14 cellular contexts compared by ENCODE assay signal in the genomic region with DNA sequence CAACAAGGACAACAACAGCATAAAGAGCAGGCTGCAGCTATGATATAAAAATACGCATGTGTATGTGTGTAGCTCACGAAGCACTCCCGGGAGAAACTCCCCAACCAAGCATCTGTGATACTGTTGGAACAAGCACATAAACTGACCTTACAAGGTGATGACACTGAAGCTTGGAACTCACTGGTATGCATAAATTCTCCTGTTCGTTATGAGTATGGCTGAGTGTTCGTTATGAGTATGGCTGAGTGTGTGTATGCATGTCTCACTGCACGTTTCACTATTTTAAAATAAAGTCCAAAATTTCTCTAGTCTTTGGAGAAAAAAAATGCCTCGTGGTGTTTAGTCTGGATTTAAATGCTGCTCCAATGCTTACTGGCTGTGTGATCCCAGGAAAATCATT.
DNase-seq lines count a peak whose midpoint lies in the region; ATAC-seq and TF ChIP-seq lines count a peak whose summit lies in the region.
"Had no signal": no experiment of that assay in that cellular context is flagged by ENCODE, and none has a peak within 500 bp of the region (broad histone marks: within the 10 kb centered on the region; RNA-seq: fewer than 3 reads in every experiment).

No MANE protein-coding gene starts in this region.

- H3K56ac ChIP-seq in IMR-90 (ENCODE audit: extremely low read depth, insufficient read depth, low read length) = peak overlapping the region; percentile 88

- intact Hi-C loops in IMR-90 (cut with micrococcal nuclease) = no loop called here
- intact Hi-C loops in sigmoid colon (cut with DNase I) = no loop called here

- H2BK20ac ChIP-seq in IMR-90 (ENCODE audit: low read depth, low read length) = peak overlapping the region; percentile 100

- WGBS in IMR-90 (ENCODE audit: extremely low coverage in 2 of 2, insufficient read length in 1 of 2), 2 experiments = no CpG with 5 or more reads among the region's 7 CpGs
- 82 to 91% methylated on average over 7 of the region's 7 CpGs for WGBS in sigmoid colon, 2 donors

- H3K36me3 ChIP-seq in IMR-90 (ENCODE audit: control insufficient read depth, insufficient read depth, low read length) = no peaks in the 10 kb centered on the region
- H3K36me3 ChIP-seq in sigmoid colon = no peaks in the 10 kb centered on the region
- H3K36me3 ChIP-seq: BE2C, transverse colon had no signal

- H3K27ac ChIP-seq in IMR-90 (ENCODE audit: insufficient read depth, low read length) = peak overlapping the region; percentile 95
- peak overlapping the region in 2 of 4 donors; percentile 50 to 51 for H3K27ac ChIP-seq in sigmoid colon

- H2AK9ac ChIP-seq in IMR-90 (replicated peaks; ENCODE audit: low read depth, low read length, poor library complexity) = no peak overlapping the region

- H4K91ac ChIP-seq in IMR-90 (ENCODE audit: insufficient read depth, low read depth, low read length) = peak overlapping the region; percentile 99

- peak overlapping the region; percentile 30; the same call in 1 of the 2 replicates for H3K4me2 ChIP-seq in IMR-90 (ENCODE audit: low read depth, low read length)

- no peaks in the 10 kb centered on the region for H3K9me3 ChIP-seq in IMR-90 (ENCODE audit: control insufficient read depth, insufficient read depth, low read length)
- H3K9me3 ChIP-seq in sigmoid colon = no peaks in the 10 kb centered on the region
- H3K9me3 ChIP-seq: BE2C, transverse colon had no signal

- H3K27me3 Mint-ChIP-seq in chondrocyte (ENCODE audit: low read depth) = no peaks in the 10 kb centered on the region

- H3K4me3 Mint-ChIP-seq in chondrocyte (ENCODE audit: unreplicated experiment) = no peak overlapping the region

- H3K27ac Mint-ChIP-seq in chondrocyte (ENCODE audit: unreplicated experiment) = peak overlapping the region; percentile 89

- peak overlapping the region; percentile 57; the same call in 1 of the 2 replicates for H3K9ac ChIP-seq in IMR-90 (ENCODE audit: low read depth, low read length)

- H3K4ac ChIP-seq in IMR-90 (ENCODE audit: low read depth, low read length) = peak overlapping the region; percentile 99; the same call in 1 of the 2 replicates

- no peaks in the 10 kb centered on the region for H4K20me1 ChIP-seq in IMR-90 (ENCODE audit: insufficient read depth, low read length)

- POLR2A ChIA-PET in IMR-90 (lab: Charles Lee; ENCODE audit: unreplicated experiment) = interaction anchor here (1.0 kb wide), 1 partner anchor 39 kb away, joined by 3 read pairs; no protein-coding TSS in a partner anchor

- H4K8ac ChIP-seq in IMR-90 (ENCODE audit: low read depth in 2 of 2, low read length in 2 of 2) = peak overlapping the region; percentile 99

- peaks cover 28% of the 10 kb centered on the region for H3K9me1 ChIP-seq in IMR-90 (ENCODE audit: insufficient read depth, low read length)

- no peaks in the 10 kb centered on the region for H3K9me3 Mint-ChIP-seq in chondrocyte (ENCODE audit: low read depth)

- peak overlapping the region; percentile 99; the same call in 1 of the 2 replicates for H4K5ac ChIP-seq in IMR-90 (ENCODE audit: low read depth, low read length)

- CTCF ChIA-PET in IMR-90 (lab: Yijun Ruan, JAX) = interaction anchor here (0.7 to 1.4 kb wide), 2 partner anchors 55 to 645 kb away, joined by 3 to 4 read pairs; no protein-coding TSS in a partner anchor

- DNase-seq in AG08396 (ENCODE audit: low spot score) = peak; percentile 55
- DNase-seq in IMR-90 = peak; percentile 99
- DNase-seq in chondrocyte (ENCODE audit: low spot score) = no peak
- DNase-seq in iris pigment epithelial cell (ENCODE audit: low read depth) = peak; percentile 98
- DNase-seq in D341Med (ENCODE audit: low spot score) = no peak
- DNase-seq in sigmoid colon = no peak
- DNase-seq in putamen (ENCODE audit: low spot score) = no peak
- no peak for DNase-seq in ACHN
- DNase-seq: BE2C, NCI-H1694 treated with DMSO at 0.1 percent for 48 hours, nucleus accumbens, SHP77 treated with DMSO at 0.1 percent for 48 hours, transverse colon had no signal

- H3K27me3 ChIP-seq in IMR-90 (ENCODE audit: control insufficient read depth, insufficient read depth, low read length) (no peaks in the 10 kb centered on the region), sigmoid colon (no peaks in the 10 kb centered on the region)
- H3K27me3 ChIP-seq: BE2C, transverse colon had no signal

- TF ChIP-seq RAD21 in IMR-90 (IDR thresholded peaks at IDR 0.05; ENCODE audit: low read length) = peak; percentile 5; the same call in 1 of the 2 replicates

- no peak for TF ChIP-seq EP300 in sigmoid colon (IDR thresholded peaks at IDR 0.05)

- in situ Hi-C loops in IMR-90 (cut with MboI; ENCODE audit: low sequenced_read_pairs) (no loop called here), ACHN (cut with HindIII; ENCODE audit: low pct_ligation_motif_present, low pct_unique_long_range_greater_than_20kb, low sequenced_read_pairs) (no loop called here)

- TF ChIP-seq CTCF in IMR-90 (conservative IDR thresholded peaks at IDR 0.05; ENCODE audit: low read depth, low read length) (no peak), chondrocyte (IDR thresholded peaks at IDR 0.05) (no peak), sigmoid colon (IDR thresholded peaks at IDR 0.05) (no peak)

- H3K79me1 ChIP-seq in IMR-90 (ENCODE audit: low read depth in 1 of 2, low read length in 2 of 2) = peaks cover 0 to 17% of the 10 kb centered on the region in 2 experiments; a peak in 2 of 4 replicates

- TF ChIP-seq POLR2A in IMR-90 (IDR thresholded peaks at IDR 0.05; ENCODE audit: low read depth, low read length) (peak; percentile 18), sigmoid colon (IDR thresholded peaks at IDR 0.05) (no peak)

- ATAC-seq in IMR-90 (ENCODE audit: low read depth) = peak; percentile 84
- ATAC-seq: K562 had no signal

- H3K36me3 Mint-ChIP-seq in chondrocyte (ENCODE audit: low read depth) = no peaks in the 10 kb centered on the region

- peak overlapping the region; percentile 100; the same call in 1 of the 2 replicates for H3K18ac ChIP-seq in IMR-90 (ENCODE audit: low read depth, low read length)

- peak overlapping the region; percentile 63 for H3K14ac ChIP-seq in IMR-90 (replicated peaks; ENCODE audit: low read depth, low read length)

- peak overlapping the region; percentile 33 for H2AFZ ChIP-seq in IMR-90 (replicated peaks; ENCODE audit: low read length, poor library complexity)

- peaks cover 39% of the 10 kb centered on the region for H3K4me1 ChIP-seq in IMR-90 (ENCODE audit: control insufficient read depth, insufficient read depth, low read length)
- H3K4me1 ChIP-seq in sigmoid colon = peaks cover 0 to 44% (median 34%) of the 10 kb centered on the region in 4 donors

- peak overlapping the region; percentile 95; the same call in 1 of the 2 replicates for H3K23ac ChIP-seq in IMR-90 (ENCODE audit: low read depth, low read length)

- peaks cover 46% of the 10 kb centered on the region for H3K4me1 Mint-ChIP-seq in chondrocyte (ENCODE audit: low read depth)

- peak overlapping the region; percentile 98; the same call in 1 of the 2 replicates for H2AK5ac ChIP-seq in IMR-90 (ENCODE audit: low read depth, low read length)

- no peak overlapping the region for H3K4me3 ChIP-seq in IMR-90 (ENCODE audit: insufficient read depth, low read depth, low read length)
- no peak overlapping the region for H3K4me3 ChIP-seq in sigmoid colon
- H3K4me3 ChIP-seq: K562, transverse colon had no signal

- H2BK5ac ChIP-seq in IMR-90 (ENCODE audit: low read depth, low read length, poor library complexity, severe bottlenecking) = peak overlapping the region; percentile 99

- peak overlapping the region; percentile 96; the same call in 2 of the 3 replicates for H2BK15ac ChIP-seq in IMR-90 (ENCODE audit: low read depth, low read length)

- H2BK120ac ChIP-seq in IMR-90 (ENCODE audit: low read depth, low read length) = peak overlapping the region; percentile 99

- dilution Hi-C loops in IMR-90 (cut with HindIII; ENCODE audit: low sequenced_read_pairs, unreplicated experiment) = no loop called here

- no TSS peak for BruUV-seq in IMR-90 (replicated peaks; lab: Mats Ljungman, UMichigan)

TF ChIP-seq in IMR-90, 13 proteins besides CTCF, POLR2A, EP300 and RAD21:
- peak; percentile 90 for TF ChIP-seq BHLHE40 (IDR thresholded peaks at IDR 0.05; ENCODE audit: low read depth, low read length)
- no peak for TF ChIP-seq RCOR1 (IDR thresholded peaks at IDR 0.05; ENCODE audit: insufficient replicate concordance, low read length)
- TF ChIP-seq CHD1 (IDR thresholded peaks at IDR 0.05; ENCODE audit: low read depth, low read length) = no peak
- no peak for TF ChIP-seq CEBPB (IDR thresholded peaks at IDR 0.05; ENCODE audit: low read depth, low read length)
- TF ChIP-seq MAFK (IDR thresholded peaks at IDR 0.05; ENCODE audit: low read depth, low read length) = peak; percentile 58
- TF ChIP-seq USF2 (IDR thresholded peaks at IDR 0.05; ENCODE audit: low read depth, low read length) = no peak
- peak; percentile 42; the same call in 1 of the 2 replicates for TF ChIP-seq NFE2L2 (IDR thresholded peaks at IDR 0.05; ENCODE audit: low read depth, low read length)
- peak; percentile 55; the same call in 1 of the 2 replicates for TF ChIP-seq FOS (IDR thresholded peaks at IDR 0.05; ENCODE audit: low read depth, low read length)
- no peak for TF ChIP-seq MXI1 (IDR thresholded peaks at IDR 0.05; ENCODE audit: borderline replicate concordance, low read depth, low read length)

Comparison
In these comparisons a context has a peak if more than half of its experiments do, and no peak if none do; other contexts are left out.
1. DNase-seq: peak in AG08396 (single experiment), IMR-90 (single experiment) and iris pigment epithelial cell (single experiment); none in chondrocyte (single experiment), D341Med (single experiment), sigmoid colon (single experiment), putamen (single experiment) and ACHN (single experiment).